Comparison of ENCODE assay signal across 8 cellular contexts in genomic region chr1:54542120-54542961, GRCh38. TPM values are rescaled to one million over a fixed set of nuclear protein-coding genes. Genes with fewer than 3 reads are reported as not detected.
A peak's percentile ranks its signal among the peaks of the same experiment; 100 is the strongest.
DNase-seq lines count a peak whose midpoint lies in the region; ATAC-seq and TF ChIP-seq lines count a peak whose summit lies in the region.

No MANE protein-coding gene starts in this region.

- no peak overlapping the region for H3K9ac ChIP-seq in endodermal cell (ENCODE audit: extremely low read depth, low read length, poor library complexity, severe bottlenecking)

- no peaks in the 10 kb centered on the region for H3K4me1 ChIP-seq in endodermal cell (ENCODE audit: control insufficient read depth, insufficient read depth, low read length)

- H3K9me3 ChIP-seq in endodermal cell (ENCODE audit: control insufficient read depth, low read length): no peaks in the 10 kb centered on the region

- WGBS in endodermal cell (ENCODE audit: insufficient coverage in 1 of 2, insufficient read length in 1 of 2), 2 experiments: 2 to 6% methylated on average over 32 to 61 of the region's 61 CpGs

- peaks cover 26% of the 10 kb centered on the region for H3K27me3 Mint-ChIP-seq in activated CD8-positive, alpha-beta memory T cell treated with anti-CD3 and anti-CD28 coated beads, Interleukin-2, amount 10 ng/mL, durations not matched to agents 7 days and 5 days
- peaks cover 5% of the 10 kb centered on the region for H3K27me3 Mint-ChIP-seq in endodermal cell (ENCODE audit: insufficient read depth)

- ATAC-seq in GM18519 (IDR thresholded peaks at IDR 0.05; ENCODE audit: low FRiP score, unreplicated experiment): peak; percentile 48
- peak; percentile 55 for ATAC-seq in HG03342 (IDR thresholded peaks at IDR 0.05; ENCODE audit: unreplicated experiment)
- ATAC-seq in activated CD8-positive, alpha-beta memory T cell treated with anti-CD3 and anti-CD28 coated beads, Interleukin-2, amount 10 ng/mL, durations not matched to agents 7 days and 5 days: peak; percentile 87

- H3K27ac ChIP-seq in endodermal cell (ENCODE audit: low read depth, low read length): no peak overlapping the region

- peak overlapping the region; percentile 62 for H3K4me3 Mint-ChIP-seq in activated CD8-positive, alpha-beta memory T cell treated with anti-CD3 and anti-CD28 coated beads, Interleukin-2, amount 10 ng/mL, durations not matched to agents 7 days and 5 days
- H3K4me3 Mint-ChIP-seq in endodermal cell: peak overlapping the region; percentile 70

- no peak overlapping the region for H3K27ac Mint-ChIP-seq in activated CD8-positive, alpha-beta memory T cell treated with anti-CD3 and anti-CD28 coated beads, Interleukin-2, amount 10 ng/mL, durations not matched to agents 7 days and 5 days
- H3K27ac Mint-ChIP-seq in endodermal cell: peak overlapping the region; percentile 94

- peaks cover 3% of the 10 kb centered on the region for H3K27me3 ChIP-seq in endodermal cell (ENCODE audit: control insufficient read depth, insufficient read depth, low read length, poor library complexity, severe bottlenecking)

- DNase-seq in A172 (ENCODE audit: low spot score) (peak; percentile 79), NCI-H82 (lab: John Stamatoyannopoulos, UW) (peak; percentile 96), endodermal cell (peak; percentile 95), midbrain (lab: John Stamatoyannopoulos, UW) (peak; percentile 52)
- peak; percentile 65 for DNase-seq in activated CD8-positive, alpha-beta memory T cell treated with anti-CD3 and anti-CD28 coated beads, Interleukin-2, amount 10 ng/mL, durations not matched to agents 7 days and 5 days
- DNase-seq in stimulated activated CD8-positive, alpha-beta memory T cell treated with anti-CD3 and anti-CD28 coated beads, Interleukin-2, amount 100 ng/mL, for 1 hour (ENCODE audit: low read depth in 2 of 2): peak; percentile 11 to 13

- peaks cover 14% of the 10 kb centered on the region for H3K4me1 Mint-ChIP-seq in activated CD8-positive, alpha-beta memory T cell treated with anti-CD3 and anti-CD28 coated beads, Interleukin-2, amount 10 ng/mL, durations not matched to agents 7 days and 5 days
- H3K4me1 Mint-ChIP-seq in endodermal cell: peaks cover 15% of the 10 kb centered on the region

- H3K36me3 ChIP-seq in endodermal cell (ENCODE audit: control insufficient read depth, insufficient read depth, low read length): no peaks in the 10 kb centered on the region

- no peaks in the 10 kb centered on the region for H3K36me3 Mint-ChIP-seq in activated CD8-positive, alpha-beta memory T cell treated with anti-CD3 and anti-CD28 coated beads, Interleukin-2, amount 10 ng/mL, durations not matched to agents 7 days and 5 days
- no peaks in the 10 kb centered on the region for H3K36me3 Mint-ChIP-seq in endodermal cell (ENCODE audit: low read depth)

- H3K9me3 Mint-ChIP-seq in activated CD8-positive, alpha-beta memory T cell treated with anti-CD3 and anti-CD28 coated beads, Interleukin-2, amount 10 ng/mL, durations not matched to agents 7 days and 5 days (ENCODE audit: low read depth): no peaks in the 10 kb centered on the region
- no peaks in the 10 kb centered on the region for H3K9me3 Mint-ChIP-seq in endodermal cell

- CTCF ChIA-PET in activated CD8-positive, alpha-beta memory T cell treated with anti-CD3 and anti-CD28 coated beads, Interleukin-2, amount 10 ng/mL, durations not matched to agents 7 days and 5 days (lab: Charles Lee): no interaction called here

- peak; percentile 54 for TF ChIP-seq CTCF in endodermal cell (conservative IDR thresholded peaks at IDR 0.05)

- H3K4me3 ChIP-seq in endodermal cell (ENCODE audit: low read length): peak overlapping the region; percentile 71

RNA-seq across cellular contexts. Expression of gene ACOT11, which starts 5.7 kb away (rescaled TPM):
- total RNA-seq in A172 (2014; rRNA removed; shearing (Covaris generic)): 3.0 and 4.7 TPM in 2 replicates
- total RNA-seq in activated CD8-positive, alpha-beta memory T cell treated with anti-CD3 and anti-CD28 coated beads, Interleukin-2, amount 10 ng/mL, durations not matched to agents 7 days and 5 days: under 1 TPM; 0.58 to 0.96 TPM
- 1 to 10 TPM; 5.6 to 6.0 TPM for total RNA-seq in endodermal cell
- 1.5 TPM for polyA plus RNA-seq in endodermal cell (2013, experiment 1 of 2)
- polyA plus RNA-seq in endodermal cell (2013, experiment 2 of 2): 1.2 TPM

Comparison
In these comparisons a context has a peak if more than half of its experiments do, and no peak if none do; other contexts are left out.
1. DNase-seq: peak in every context shown above with its lines; median percentile 96 in NCI-H82; 95 in endodermal cell; 79 in A172; 65 in activated CD8-positive, alpha-beta memory T cell treated with anti-CD3 and anti-CD28 coated beads, Interleukin-2, amount 10 ng/mL, durations not matched to agents 7 days and 5 days; 52 in midbrain; 12 in stimulated activated CD8-positive, alpha-beta memory T cell treated with anti-CD3 and anti-CD28 coated beads, Interleukin-2, amount 100 ng/mL, for 1 hour.